ENCODE assay signal across 13 cellular contexts in the genomic region with DNA sequence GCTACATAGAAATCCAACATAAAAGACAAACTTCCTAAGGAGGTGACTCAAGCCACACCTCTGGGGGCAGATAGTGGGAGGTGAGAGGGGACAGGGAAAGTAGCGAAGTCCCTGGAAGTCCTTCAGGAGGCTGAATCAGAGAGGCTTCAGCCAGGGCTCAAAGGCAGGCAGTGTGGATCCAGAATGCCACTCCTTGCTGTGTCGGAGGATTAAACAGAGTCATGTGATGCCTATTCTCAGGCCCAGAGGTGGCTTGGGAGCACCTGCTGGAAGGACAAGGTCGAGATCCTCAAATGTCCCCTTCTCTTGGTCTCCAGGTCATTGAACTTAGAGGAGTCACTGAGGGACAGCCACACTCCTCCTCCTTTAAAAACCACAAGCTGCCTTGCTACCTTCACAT.
DNase-seq lines count a peak whose midpoint lies in the region; ATAC-seq, FAIRE-seq and TF ChIP-seq lines count a peak whose summit lies in the region.
"Had no signal": no experiment of that assay in that cellular context is flagged by ENCODE, and none has a peak within 500 bp of the region (broad histone marks: within the 10 kb centered on the region; RNA-seq: fewer than 3 reads in every experiment).

No MANE protein-coding gene starts in this region.

- H4K91ac ChIP-seq in H1 (replicated peaks; ENCODE audit: insufficient read length, low read length): no peak overlapping the region

- no peak overlapping the region for H3K4me2 ChIP-seq in H1 (ENCODE audit: insufficient read depth in 1 of 2, low read depth in 2 of 2, low read length in 2 of 2)

- TF ChIP-seq POLR2A in H1 (IDR thresholded peaks at IDR 0.05; ENCODE audit: control extremely low read depth in 1 of 2, low read depth in 2 of 2, low read length in 2 of 2): no peak
- TF ChIP-seq POLR2A in transverse colon (IDR thresholded peaks at IDR 0.05): no peak

- H3K18ac ChIP-seq in H1 (ENCODE audit: extremely low read depth, low read length): no peak overlapping the region

- WGBS in H1 (ENCODE audit: extremely low coverage in 1 of 2, insufficient coverage in 1 of 2, insufficient read length in 1 of 2, insufficient replicate concordance in 2 of 2, low coverage in 1 of 2, low lambda C conversion rate in 2 of 2, missing lambda C conversion rate in 1 of 2), 2 experiments: 87% methylated on average over 3 of the region's 3 CpGs; no CpG with 5 or more reads in 1 of the 2 experiments
- WGBS in transverse colon (ENCODE audit: low coverage in 1 of 2), 2 donors: 46 to 56% methylated on average over 3 of the region's 3 CpGs

- peak overlapping the region; percentile 44; the same call in 1 of the 2 replicates for H2AK5ac ChIP-seq in H1 (ENCODE audit: low read depth, low read length)

- no peaks in the 10 kb centered on the region for H3K23me2 ChIP-seq in H1 (ENCODE audit: low read depth, low read length)

- in situ Hi-C loops in transverse colon (cut with MboI; ENCODE audit: low pct_ligation_motif_present in 1 of 4, low pct_unique_long_range_greater_than_20kb in 1 of 4, low sequenced_read_pairs in 3 of 4): no loop called here

- intact Hi-C loops in transverse colon (cut with DNase I; ENCODE audit: low total_unique reads): no loop called here

- no peak for TF ChIP-seq CTCF in H1 (IDR thresholded peaks at IDR 0.05; ENCODE audit: control extremely low read depth in 1 of 3, insufficient read depth in 1 of 3, low read depth in 1 of 3, low read length in 3 of 3)
- TF ChIP-seq CTCF in transverse colon (IDR thresholded peaks at IDR 0.05): no peak

- TF ChIP-seq EP300 in Ishikawa (IDR thresholded peaks at IDR 0.05; ENCODE audit: borderline replicate concordance) (no peak), H1 (IDR thresholded peaks at IDR 0.05; ENCODE audit: borderline replicate concordance in 1 of 2, low read depth in 2 of 2, low read length in 2 of 2) (no peak), transverse colon (IDR thresholded peaks at IDR 0.05; ENCODE audit: low read depth) (no peak)

- no peak for TF ChIP-seq RAD21 in Ishikawa (IDR thresholded peaks at IDR 0.05; ENCODE audit: low read depth)
- no peak for TF ChIP-seq RAD21 in H1 (IDR thresholded peaks at IDR 0.05 in 1 of 2, conservative IDR thresholded peaks at IDR 0.05 in 1 of 2; ENCODE audit: low read depth in 2 of 2, low read length in 2 of 2)

- no peak overlapping the region for H2BK120ac ChIP-seq in H1 (replicated peaks; ENCODE audit: low read depth, low read length)

- H2BK20ac ChIP-seq in H1 (ENCODE audit: low read length): no peak overlapping the region

- H2AFZ ChIP-seq in H1 (ENCODE audit: low read length): no peak overlapping the region

- POLR2A ChIA-PET in H1 (lab: Charles Lee; ENCODE audit: partially characterized antibody): no interaction called here

- H3K27ac ChIP-seq in SJCRH30: peak overlapping the region; percentile 86
- no peak overlapping the region for H3K27ac ChIP-seq in H1 (ENCODE audit: low read depth, low read length)
- peak overlapping the region; percentile 8 to 58 (median 44) for H3K27ac ChIP-seq in transverse colon

- no peak overlapping the region for H4K8ac ChIP-seq in H1 (ENCODE audit: extremely low read depth, insufficient read depth, low read length)

- no peaks in the 10 kb centered on the region for H3K79me2 ChIP-seq in H1 (ENCODE audit: control insufficient read depth in 1 of 2, insufficient read depth in 2 of 2, low read length in 2 of 2)

- no peaks in the 10 kb centered on the region for H4K20me1 ChIP-seq in H1 (replicated peaks in 1 of 2; ENCODE audit: control insufficient read depth in 1 of 2, insufficient read depth in 2 of 2, low read length in 2 of 2)

- DNase-seq in SJCRH30: peak in 1 of 2 experiments; percentile 51
- DNase-seq in H1 (ENCODE audit: low read depth in 1 of 2, low spot score in 2 of 2): no peak
- DNase-seq in transverse colon: peak; percentile 50
- no peak for DNase-seq in anterior cingulate cortex (lab: John Stamatoyannopoulos, UW)
- DNase-seq in glomerular visceral epithelial cell (ENCODE audit: extremely low spot score): no peak
- DNase-seq: Caco-2, NCI-H1417, NCI-H2029, NCI-H510A, NCI-H82, SW 1271 had no signal

- CTCF ChIA-PET in H1 (lab: Charles Lee; ENCODE audit: partially characterized antibody): interaction anchor here (0.7 to 2.3 kb wide), 6 partner anchors 11 to 846 kb away, joined by 3 to 8 read pairs (median 4); no protein-coding TSS in a partner anchor

- H2BK5ac ChIP-seq in H1 (ENCODE audit: low read depth, low read length): no peak overlapping the region

- H2BK15ac ChIP-seq in H1 (ENCODE audit: low read length): peak overlapping the region; percentile 19; the same call in 1 of the 2 replicates

- H3K56ac ChIP-seq in H1 (replicated peaks; ENCODE audit: insufficient read length, low read depth, low read length): no peak overlapping the region

- no peaks in the 10 kb centered on the region for H3K36me3 ChIP-seq in SJCRH30
- no peaks in the 10 kb centered on the region for H3K36me3 ChIP-seq in H1 (ENCODE audit: control insufficient read depth in 2 of 4, insufficient read depth in 4 of 4, low read length in 3 of 4)
- H3K36me3 ChIP-seq in transverse colon: no peaks in the 10 kb centered on the region

- FAIRE-seq in H1 (lab: Jason Lieb, UNC): no peak

- H4K5ac ChIP-seq in H1 (ENCODE audit: insufficient read length, low read depth, low read length): no peak overlapping the region

- H3K4me1 ChIP-seq in SJCRH30: peaks cover 44% of the 10 kb centered on the region
- peaks cover 1 to 18% (median 7%) of the 10 kb centered on the region in 4 experiments; a peak in 4 of 7 replicates for H3K4me1 ChIP-seq in H1 (replicated peaks in 1 of 4; ENCODE audit: control insufficient read depth in 3 of 4, insufficient read depth in 4 of 4, low read length in 3 of 4)
- peaks cover 0 to 34% (median 22%) of the 10 kb centered on the region in 4 donors for H3K4me1 ChIP-seq in transverse colon

- 0 out of 2 replicates have a peak, but pooled peaks cover 3% of the 10 kb centered on the region for H3K9me3 ChIP-seq in SJCRH30 (replicated peaks)
- H3K9me3 ChIP-seq in H1 (ENCODE audit: insufficient read depth in 2 of 2, low read depth in 1 of 2, low read length in 1 of 2): no peaks in the 10 kb centered on the region
- H3K9me3 ChIP-seq in transverse colon: no peaks in the 10 kb centered on the region
- H3K9me3 ChIP-seq: Caco-2 had no signal

- H3K4me3 ChIP-seq in SJCRH30 (no peak overlapping the region), H1 (ENCODE audit: extremely low read depth in 1 of 4, insufficient read depth in 2 of 4, low read depth in 3 of 4, low read length in 4 of 4) (no peak overlapping the region), transverse colon (no peak overlapping the region)

- no peak overlapping the region for H3K4ac ChIP-seq in H1 (replicated peaks; ENCODE audit: insufficient read length, low read depth, low read length)

- no peaks in the 10 kb centered on the region for H3K79me1 ChIP-seq in H1 (ENCODE audit: low read depth, low read length)

- ATAC-seq in GM21723 (IDR thresholded peaks at IDR 0.05; ENCODE audit: unreplicated experiment): no peak

- H2BK12ac ChIP-seq in H1 (ENCODE audit: low read depth, low read length): no peak overlapping the region

- no peak overlapping the region for H3K14ac ChIP-seq in H1 (ENCODE audit: insufficient read length)

- no peak overlapping the region for H3K9ac ChIP-seq in H1 (replicated peaks in 1 of 4; ENCODE audit: extremely low read depth in 1 of 4, low read depth in 3 of 4, low read length in 3 of 4)

- H3K27me3 ChIP-seq in SJCRH30 (no peaks in the 10 kb centered on the region), H1 (replicated peaks in 1 of 4; ENCODE audit: control insufficient read depth in 3 of 4, extremely low read depth in 1 of 4, insufficient read depth in 3 of 4, low read length in 3 of 4) (no peaks in the 10 kb centered on the region), transverse colon (no peaks in the 10 kb centered on the region)

- H3K23ac ChIP-seq in H1 (ENCODE audit: insufficient read length): no peak overlapping the region

TF ChIP-seq in Ishikawa, 13 proteins besides CTCF, POLR2A, EP300 and RAD21:
- TF ChIP-seq, protein P1, sequence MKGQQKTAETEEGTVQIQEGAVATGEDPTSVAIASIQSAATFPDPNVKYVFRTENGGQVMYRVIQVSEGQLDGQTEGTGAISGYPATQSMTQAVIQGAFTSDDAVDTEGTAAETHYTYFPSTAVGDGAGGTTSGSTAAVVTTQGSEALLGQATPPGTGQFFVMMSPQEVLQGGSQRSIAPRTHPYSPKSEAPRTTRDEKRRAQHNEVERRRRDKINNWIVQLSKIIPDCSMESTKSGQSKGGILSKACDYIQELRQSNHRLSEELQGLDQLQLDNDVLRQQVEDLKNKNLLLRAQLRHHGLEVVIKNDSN (IDR thresholded peaks at IDR 0.05): peak; percentile 75
- TF ChIP-seq, protein P2, sequence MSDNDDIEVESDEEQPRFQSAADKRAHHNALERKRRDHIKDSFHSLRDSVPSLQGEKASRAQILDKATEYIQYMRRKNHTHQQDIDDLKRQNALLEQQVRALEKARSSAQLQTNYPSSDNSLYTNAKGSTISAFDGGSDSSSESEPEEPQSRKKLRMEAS (IDR thresholded peaks at IDR 0.05): 0 out of 2 replicates have a peak, but pooled peaks have one; percentile 30
- no peak for TF ChIP-seq YY1 (IDR thresholded peaks at IDR 0.05; ENCODE audit: low read depth)

TF ChIP-seq in H1, 55 proteins besides CTCF, POLR2A, EP300 and RAD21 (continues in another document):
- TF ChIP-seq SIN3A (conservative IDR thresholded peaks at IDR 0.05 in 1 of 2, IDR thresholded peaks at IDR 0.05 in 1 of 2; ENCODE audit: low read depth in 1 of 2, low read length in 2 of 2) (no peak), EGR1 (IDR thresholded peaks at IDR 0.05; ENCODE audit: borderline replicate concordance, low read depth, low read length) (no peak), SIRT6 (IDR thresholded peaks at IDR 0.05; ENCODE audit: low read length) (no peak), SUZ12 (IDR thresholded peaks at IDR 0.05; ENCODE audit: low read length) (no peak), RXRA (IDR thresholded peaks at IDR 0.05; ENCODE audit: insufficient read depth, low read depth, low read length) (no peak), TCF12 (IDR thresholded peaks at IDR 0.05; ENCODE audit: low read depth, low read length) (no peak), BCL11A (IDR thresholded peaks at IDR 0.05; ENCODE audit: low read depth in 2 of 2, low read length in 2 of 2) (no peak), CHD1 (IDR thresholded peaks at IDR 0.05; ENCODE audit: low read depth, low read length) (no peak), BACH1 (IDR thresholded peaks at IDR 0.05; ENCODE audit: low read length) (no peak), HDAC6 (IDR thresholded peaks at IDR 0.05; ENCODE audit: low read depth, low read length) (no peak), KDM1A (IDR thresholded peaks at IDR 0.05; ENCODE audit: borderline replicate concordance, low read length) (no peak), CEBPB (IDR thresholded peaks at IDR 0.05; ENCODE audit: low read depth, low read length) (no peak)
- TF ChIP-seq, protein P3, sequence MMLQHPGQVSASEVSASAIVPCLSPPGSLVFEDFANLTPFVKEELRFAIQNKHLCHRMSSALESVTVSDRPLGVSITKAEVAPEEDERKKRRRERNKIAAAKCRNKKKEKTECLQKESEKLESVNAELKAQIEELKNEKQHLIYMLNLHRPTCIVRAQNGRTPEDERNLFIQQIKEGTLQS (IDR thresholded peaks at IDR 0.05; ENCODE audit: insufficient read depth, low read depth, low read length): no peak
